In the genomic region with DNA sequence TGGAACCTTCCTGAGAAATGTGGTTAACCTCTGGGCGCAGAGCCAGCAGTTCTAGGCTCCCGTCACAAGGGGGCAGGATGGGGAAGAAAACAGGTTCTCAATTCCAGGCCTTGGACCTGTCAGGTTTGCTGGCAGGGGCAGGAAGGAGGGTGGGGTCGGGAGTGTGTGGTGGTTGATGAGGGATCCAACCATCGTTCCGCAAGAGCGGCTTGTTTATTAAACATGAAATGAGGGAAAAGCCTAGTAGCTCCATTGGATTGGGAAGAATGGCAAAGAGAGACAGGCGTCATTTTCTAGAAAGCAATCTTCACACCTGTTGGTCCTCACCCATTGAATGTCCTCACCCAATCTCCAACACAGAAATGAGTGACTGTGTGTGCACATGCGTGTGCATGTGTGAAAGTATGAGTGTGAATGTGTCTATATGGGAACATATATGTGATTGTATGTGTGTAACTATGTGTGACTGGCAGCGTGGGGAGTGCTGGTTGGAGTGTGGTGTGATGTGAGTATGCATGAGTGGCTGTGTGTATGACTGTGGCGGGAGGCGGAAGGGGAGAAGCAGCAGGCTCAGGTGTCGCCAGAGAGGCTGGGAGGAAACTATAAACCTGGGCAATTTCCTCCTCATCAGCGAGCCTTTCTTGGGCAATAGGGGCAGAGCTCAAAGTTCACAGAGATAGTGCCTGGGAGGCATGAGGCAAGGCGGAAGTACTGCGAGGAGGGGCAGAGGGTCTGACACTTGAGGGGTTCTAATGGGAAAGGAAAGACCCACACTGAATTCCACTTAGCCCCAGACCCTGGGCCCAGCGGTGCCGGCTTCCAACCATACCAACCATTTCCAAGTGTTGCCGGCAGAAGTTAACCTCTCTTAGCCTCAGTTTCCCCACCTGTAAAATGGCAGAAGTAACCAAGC, we compare ENCODE assay signal across 8 cellular contexts. TPM values are rescaled to one million over a fixed set of nuclear protein-coding genes. Genes with fewer than 3 reads are reported as not detected.
A peak's percentile ranks its signal among the peaks of the same experiment; 100 is the strongest.
DNase-seq lines count a peak whose midpoint lies in the region; TF ChIP-seq lines count a peak whose summit lies in the region.

No MANE protein-coding gene starts in this region.

- peak overlapping the region; percentile 0 for H3K27ac ChIP-seq in muscle layer of duodenum (ENCODE audit: low read length)

- peak; percentile 95 for TF ChIP-seq CTCF in epithelial cell of proximal tubule (conservative IDR thresholded peaks at IDR 0.05; ENCODE audit: low read depth, low read length)

- no peaks in the 10 kb centered on the region for H3K27me3 ChIP-seq in muscle layer of duodenum (ENCODE audit: low read depth, low read length)

- H3K4me3 ChIP-seq in epithelial cell of proximal tubule (ENCODE audit: low read depth, low read length) (no peak overlapping the region), muscle layer of duodenum (ENCODE audit: low read depth in 1 of 2, low read length in 2 of 2) (no peak overlapping the region)

- H3K4me1 ChIP-seq in muscle layer of duodenum (ENCODE audit: control insufficient read depth in 1 of 2, insufficient read depth in 2 of 2, low read length in 2 of 2) = peaks cover 21 to 40% of the 10 kb centered on the region in 2 donors

- DNase-seq in SHP77 (lab: John Stamatoyannopoulos, UW) (peak; percentile 63 to 82), SHP77 treated with DMSO at 0.1 percent for 48 hours (lab: John Stamatoyannopoulos, UW) (no peak), HUDEP-2 (lab: John Stamatoyannopoulos, UW; ENCODE audit: unreplicated experiment in 76 of 76) (peak in 67 of 76 experiments; percentile 21 to 86 (median 70)), NOMO-1 treated with dmso at 0.1 percent for 144 hours (lab: John Stamatoyannopoulos, UW; ENCODE audit: unreplicated experiment) (peak; percentile 79), epithelial cell of proximal tubule (ENCODE audit: low read depth) (no peak)
- peak; percentile 44 for DNase-seq in activated CD8-positive, alpha-beta memory T cell treated with anti-CD3 and anti-CD28 coated beads, Interleukin-2, amount 50 U/mL, for 24 hours (ENCODE audit: extremely low read depth)
- peak; percentile 53 for DNase-seq in stimulated activated CD8-positive, alpha-beta memory T cell treated with anti-CD3 and anti-CD28 coated beads, Interleukin-7, amount 100 ng/mL, for 24 hours (ENCODE audit: low read depth)

- H3K9me3 ChIP-seq in muscle layer of duodenum (ENCODE audit: control insufficient read depth in 1 of 2, low read length in 2 of 2) = no peaks in the 10 kb centered on the region

- no peaks in the 10 kb centered on the region for H3K36me3 ChIP-seq in muscle layer of duodenum (ENCODE audit: control insufficient read depth in 1 of 2, insufficient read depth in 2 of 2, low read length in 2 of 2)

RNA-seq across cellular contexts. Expression of a gene that starts 29.6 kb away (rescaled TPM):
- total RNA-seq in epithelial cell of proximal tubule = 453 and 700 TPM in 2 replicates

RNA-seq across cellular contexts. Expression of a gene that starts 54.7 kb away (rescaled TPM):
- 208 and 427 TPM in 2 replicates for total RNA-seq in epithelial cell of proximal tubule

Comparison
In these comparisons a context has a peak if more than half of its experiments do, and no peak if none do; other contexts are left out.
1. DNase-seq: peak in SHP77 (2 of 2), HUDEP-2 (67 of 76), NOMO-1 treated with dmso at 0.1 percent for 144 hours (single experiment), activated CD8-positive, alpha-beta memory T cell treated with anti-CD3 and anti-CD28 coated beads, Interleukin-2, amount 50 U/mL, for 24 hours (single experiment) and stimulated activated CD8-positive, alpha-beta memory T cell treated with anti-CD3 and anti-CD28 coated beads, Interleukin-7, amount 100 ng/mL, for 24 hours (single experiment); none in SHP77 treated with DMSO at 0.1 percent for 48 hours (single experiment) and epithelial cell of proximal tubule (single experiment).